In the genomic region with DNA sequence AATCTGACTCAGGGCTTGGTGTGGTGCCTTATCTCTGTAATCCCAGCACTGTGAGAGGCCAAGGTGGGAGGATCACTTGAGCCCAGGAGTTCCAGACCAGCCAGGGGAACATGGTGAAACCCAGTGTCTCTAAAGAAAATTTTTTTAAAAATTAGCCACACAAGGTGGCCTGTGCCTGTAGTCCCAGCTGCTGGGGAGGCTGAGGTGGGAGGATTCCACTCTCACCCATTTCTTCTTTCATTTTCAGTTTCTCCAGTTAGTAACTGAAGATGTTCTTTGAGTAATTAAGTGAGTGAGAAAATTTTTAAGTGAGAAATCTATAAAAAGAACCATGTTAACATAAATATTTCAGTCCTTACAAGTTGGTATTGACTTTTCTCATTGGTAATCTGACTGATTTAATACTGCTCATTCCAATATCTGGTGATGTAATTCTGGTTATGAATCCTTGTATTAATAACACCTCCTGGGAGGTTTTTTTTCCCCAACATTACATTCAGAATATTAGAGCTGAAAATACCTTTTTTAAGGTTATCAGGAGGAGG, we compare ENCODE assay signal across 7 cellular contexts. TPM values are rescaled to one million over a fixed set of nuclear protein-coding genes. Genes with fewer than 3 reads are reported as not detected.
A peak's percentile ranks its signal among the peaks of the same experiment; 100 is the strongest.
DNase-seq lines count a peak whose midpoint lies in the region; ATAC-seq and TF ChIP-seq lines count a peak whose summit lies in the region.

No MANE protein-coding gene starts in this region.

- no peaks in the 10 kb centered on the region for H3K9me3 ChIP-seq in vagina

- H3K4me1 ChIP-seq in vagina = peaks cover 23% of the 10 kb centered on the region

- intact Hi-C loops in vagina (cut with DNase I) = loop anchor here (10.0 kb wide), 1 partner anchor 50 kb away; no protein-coding TSS in a partner anchor

- no peak for TF ChIP-seq POLR2A in vagina (IDR thresholded peaks at IDR 0.05)

- peak; percentile 83 for ATAC-seq in GM19035 (IDR thresholded peaks at IDR 0.05; ENCODE audit: unreplicated experiment)
- peak; percentile 81 for ATAC-seq in HG02588 (IDR thresholded peaks at IDR 0.05; ENCODE audit: unreplicated experiment)
- no peak for ATAC-seq in omental fat pad (ENCODE audit: low FRiP score)

- H3K27ac ChIP-seq in vagina = no peak overlapping the region

- no peak overlapping the region for H3K4me3 ChIP-seq in vagina

- H3K27me3 ChIP-seq in vagina = no peaks in the 10 kb centered on the region

- TF ChIP-seq CTCF in vagina (IDR thresholded peaks at IDR 0.05) (no peak), omental fat pad (IDR thresholded peaks at IDR 0.05) (no peak)

- DNase-seq in NAMALWA (ENCODE audit: low spot score) (peak; percentile 26), T1000 (lab: John Stamatoyannopoulos, UW) (no peak), vagina (ENCODE audit: extremely low spot score in 2 of 2) (no peak), omental fat pad (ENCODE audit: low spot score) (no peak)
- DNase-seq in stimulated activated CD4-positive, alpha-beta T cell treated with anti-CD3 and anti-CD28 coated beads, Interleukin-15, amount 100 ng/mL, for 24 hours = peak; percentile 35

- peaks cover 0 to 21% of the 10 kb centered on the region in 2 donors for H3K36me3 ChIP-seq in vagina

RNA-seq across cellular contexts. Expression of gene METTL3, which starts 6.1 kb away (rescaled TPM):
- total RNA-seq in vagina (71.5 TPM), omental fat pad (10 to 100 TPM; 39.5 to 71.4 (median 47.4) TPM)

RNA-seq across cellular contexts. Expression of gene SALL2, which starts 21.1 kb away (rescaled TPM):
- total RNA-seq in vagina (9.8 TPM), omental fat pad (1 to 10 TPM; 1.7 to 5.3 (median 3.9) TPM)

RNA-seq across cellular contexts. Expression of gene TOX4, which starts 28.1 kb away (rescaled TPM):
- total RNA-seq in vagina (23.3 TPM), omental fat pad (10 to 100 TPM; 37.8 to 79.6 (median 56.8) TPM)

RNA-seq across cellular contexts. Expression of gene RAB2B, which starts 28.3 kb away (rescaled TPM):
- 19.4 TPM for total RNA-seq in vagina
- total RNA-seq in omental fat pad = 10 to 100 TPM; 21.3 to 30.0 (median 25.6) TPM

RNA-seq across cellular contexts. Expression of gene CHD8, which starts 49.2 kb away (rescaled TPM):
- total RNA-seq in vagina (61.1 TPM), omental fat pad (10 to 100 TPM; 40.6 to 65.6 (median 54.7) TPM)

Comparison
In these comparisons a context has a peak if more than half of its experiments do, and no peak if none do; other contexts are left out.
1. DNase-seq: peak in NAMALWA (single experiment) and stimulated activated CD4-positive, alpha-beta T cell treated with anti-CD3 and anti-CD28 coated beads, Interleukin-15, amount 100 ng/mL, for 24 hours (single experiment); none in T1000 (single experiment), vagina (0 of 2) and omental fat pad (single experiment).